Comparison of ENCODE assay signal across 8 cellular contexts in genomic region chr3:59451041-59451763, GRCh38.
DNase-seq lines count a peak whose midpoint lies in the region; ATAC-seq, FAIRE-seq and TF ChIP-seq lines count a peak whose summit lies in the region.

No MANE protein-coding gene starts in this region.

- peak overlapping the region in 10 of 11 experiments; percentile 20 to 87 (median 82); a peak in 19 of 22 replicates for H3K27ac ChIP-seq in BLaER1 treated with 17β-estradiol and CSF1 and Interleukin-3, amounts not matched to agents 10 nM and 100 nM
- H3K27ac ChIP-seq in keratinocyte (ENCODE audit: control insufficient read depth, insufficient read depth, low read length), result peak overlapping the region; percentile 66
- H3K27ac ChIP-seq in substantia nigra (ENCODE audit: low read depth, low read length, poor library complexity, severe bottlenecking), result no peak overlapping the region

- dilution Hi-C loops in keratinocyte (cut with MboI; ENCODE audit: extremely low pct_ligation_motif_present, low sequenced_read_pairs), result no loop called here

- peaks cover 0 to 32% (median 18%) of the 10 kb centered on the region in 11 experiments; a peak in 15 of 22 replicates for H3K9me3 ChIP-seq in BLaER1 treated with 17β-estradiol and CSF1 and Interleukin-3, amounts not matched to agents 10 nM and 100 nM (replicated peaks in 1 of 11)
- no peaks in the 10 kb centered on the region for H3K9me3 ChIP-seq in keratinocyte (ENCODE audit: control insufficient read depth, low read depth, low read length)

- in situ Hi-C loops in KBM-7 (cut with MboI; ENCODE audit: low pct_unique_long_range_greater_than_20kb, low sequenced_read_pairs), result no loop called here

- peak overlapping the region; percentile 34 to 90 (median 83) for H3K4me2 ChIP-seq in BLaER1 treated with 17β-estradiol and CSF1 and Interleukin-3, amounts not matched to agents 10 nM and 100 nM
- H3K4me2 ChIP-seq in keratinocyte (ENCODE audit: control insufficient read depth, extremely low read depth, insufficient read depth, low read depth, low read length), result peak overlapping the region; percentile 43

- H3K4me1 ChIP-seq in BLaER1 treated with 17β-estradiol and CSF1 and Interleukin-3, amounts not matched to agents 10 nM and 100 nM, result peaks cover 28 to 59% (median 49%) of the 10 kb centered on the region in 10 experiments
- H3K4me1 ChIP-seq in keratinocyte (ENCODE audit: control insufficient read depth, extremely low read depth, insufficient read depth, low read length), result peaks cover 34% of the 10 kb centered on the region

- no peaks in the 10 kb centered on the region for H3K27me3 ChIP-seq in BLaER1 treated with 17β-estradiol and CSF1 and Interleukin-3, amounts not matched to agents 10 nM and 100 nM
- H3K27me3 ChIP-seq in keratinocyte (ENCODE audit: control insufficient read depth, extremely low read depth, insufficient read depth, low read length), result no peaks in the 10 kb centered on the region

- H3K9ac ChIP-seq in BLaER1 treated with 17β-estradiol and CSF1 and Interleukin-3, amounts not matched to agents 10 nM and 100 nM, result peak overlapping the region in 9 of 11 experiments; percentile 52 to 72 (median 62); a peak in 19 of 22 replicates
- peak overlapping the region; percentile 35 for H3K9ac ChIP-seq in keratinocyte (ENCODE audit: control insufficient read depth, extremely low read depth, insufficient read depth, low read length)

- peak overlapping the region; percentile 46 for H2AFZ ChIP-seq in keratinocyte (ENCODE audit: control insufficient read depth, low read length)

- TF ChIP-seq CTCF in keratinocyte (optimal IDR thresholded peaks at IDR 0.05 in 1 of 3, IDR thresholded peaks at IDR 0.05 in 1 of 3, conservative IDR thresholded peaks at IDR 0.05 in 1 of 3; ENCODE audit: extremely low read depth in 1 of 3, insufficient read depth in 2 of 3, low read length in 3 of 3), result no peak

- peak; percentile 98 for FAIRE-seq in keratinocyte (lab: Jason Lieb, UNC)

- H3K79me2 ChIP-seq in keratinocyte (ENCODE audit: control insufficient read depth, insufficient read depth, low read length), result no peaks in the 10 kb centered on the region

- no peaks in the 10 kb centered on the region for H3K9me1 ChIP-seq in keratinocyte (ENCODE audit: control insufficient read depth, extremely low read depth, insufficient read depth, low read length)

- no peaks in the 10 kb centered on the region for H4K20me1 ChIP-seq in BLaER1 treated with 17β-estradiol and CSF1 and Interleukin-3, amounts not matched to agents 10 nM and 100 nM
- no peaks in the 10 kb centered on the region for H4K20me1 ChIP-seq in keratinocyte (ENCODE audit: control insufficient read depth, extremely low read depth, insufficient read depth, low read length)

- peak; percentile 29 to 54 for DNase-seq in activated CD4-positive, alpha-beta T cell treated with anti-CD3 and anti-CD28 coated beads, Interleukin-2, amount 50 U/mL, for 48 hours
- DNase-seq in keratinocyte (ENCODE audit: low read depth, low spot score), result no peak
- DNase-seq in superior temporal gyrus (ENCODE audit: extremely low spot score), result peak; percentile 19
- DNase-seq in substantia nigra (lab: John Stamatoyannopoulos, UW), result no peak
- no peak for DNase-seq in KBM-7

- peak overlapping the region in 5 of 10 experiments; percentile 1 to 28 (median 18); a peak in 5 of 20 replicates for H3K4me3 ChIP-seq in BLaER1 treated with 17β-estradiol and CSF1 and Interleukin-3, amounts not matched to agents 10 nM and 100 nM
- no peak overlapping the region for H3K4me3 ChIP-seq in keratinocyte (ENCODE audit: control insufficient read depth in 2 of 3, extremely low read depth in 1 of 3, insufficient read depth in 2 of 3, low read depth in 1 of 3, low read length in 3 of 3)

- H3K36me3 ChIP-seq in BLaER1 treated with 17β-estradiol and CSF1 and Interleukin-3, amounts not matched to agents 10 nM and 100 nM, result no peaks in the 10 kb centered on the region
- H3K36me3 ChIP-seq in keratinocyte (ENCODE audit: control insufficient read depth in 2 of 2, extremely low read depth in 1 of 2, insufficient read depth in 2 of 2, low read length in 2 of 2), result no peaks in the 10 kb centered on the region

- ATAC-seq in GM19468 (IDR thresholded peaks at IDR 0.05; ENCODE audit: extremely low read depth, unreplicated experiment) (peak; percentile 92), HG03565 (IDR thresholded peaks at IDR 0.05; ENCODE audit: unreplicated experiment) (peak; percentile 97)

Comparison
In these comparisons a context has a peak if more than half of its experiments do, and no peak if none do; other contexts are left out.
1. DNase-seq: peak in activated CD4-positive, alpha-beta T cell treated with anti-CD3 and anti-CD28 coated beads, Interleukin-2, amount 50 U/mL, for 48 hours (2 of 2) and superior temporal gyrus (single experiment); none in keratinocyte (single experiment), substantia nigra (0 of 49) and KBM-7 (single experiment).